In genomic region chr6:100257661-100258395, GRCh38 we compare ENCODE assay signal across 8 cellular contexts.
DNase-seq lines count a peak whose midpoint lies in the region; FAIRE-seq and TF ChIP-seq lines count a peak whose summit lies in the region.

No MANE protein-coding gene starts in this region.

- no peak overlapping the region for H2AK5ac ChIP-seq in H9 (ENCODE audit: insufficient read length, low read length)

- H2BK120ac ChIP-seq in H9 (ENCODE audit: low read depth, low read length, poor library complexity, severe bottlenecking), result no peak overlapping the region

- H3K56ac ChIP-seq in H9 (ENCODE audit: insufficient read length, low read depth, low read length), result no peak overlapping the region

- peak; percentile 76 for FAIRE-seq in islet of Langerhans (lab: Jason Lieb, UNC)

- no peak overlapping the region for H4K5ac ChIP-seq in H9 (ENCODE audit: insufficient read length, low read depth, low read length)

- H3K9me3 ChIP-seq in H9 (ENCODE audit: control insufficient read depth, low read depth, low read length), result no peaks in the 10 kb centered on the region

- H4K20me1 ChIP-seq in H9 (ENCODE audit: control insufficient read depth, insufficient read depth, insufficient read length), result no peaks in the 10 kb centered on the region

- no peak overlapping the region for H4K91ac ChIP-seq in H9 (ENCODE audit: insufficient read length, low read depth, low read length)

- no peak overlapping the region for H3K14ac ChIP-seq in H9 (ENCODE audit: insufficient read depth, low read length)

- H3K23me2 ChIP-seq in H9 (ENCODE audit: insufficient read length, low read depth, low read length, poor library complexity, severe bottlenecking), result no peaks in the 10 kb centered on the region

- H3K27ac ChIP-seq in H9 (ENCODE audit: insufficient read length, low read depth, low read length), result no peak overlapping the region

- peak; percentile 39; the same call in 1 of the 3 replicates for TF ChIP-seq CTCF in H9 (conservative IDR thresholded peaks at IDR 0.05)

- DNase-seq in DMS53 (lab: John Stamatoyannopoulos, UW) (peak; percentile 43), DMS53 treated with DMSO at 0.1 percent for 48 hours (lab: John Stamatoyannopoulos, UW; ENCODE audit: unreplicated experiment) (no peak), H9 (no peak), Kasumi-1 (lab: John Stamatoyannopoulos, UW) (peak; percentile 82 to 86), occipital lobe (lab: John Stamatoyannopoulos, UW) (no peak), DMS79 treated with DMSO at 0.1 percent for 48 hours (lab: John Stamatoyannopoulos, UW) (no peak)

- H3K4me1 Mint-ChIP-seq in H9, result peaks cover 8 to 9% of the 10 kb centered on the region in 2 experiments
- H3K4me1 Mint-ChIP-seq in T-helper 1 cell treated with Interleukin-12 subunit alpha and Interleukin-12 subunit beta and Interleukin-4 antibody, amounts not matched to agents 30 μg/mL and 1 μg/mL, for 36 hours (ENCODE audit: low read depth), result peaks cover 5% of the 10 kb centered on the region

- H3K27ac Mint-ChIP-seq in H9, result no peak overlapping the region; a peak in 1 of 7 replicates
- H3K27ac Mint-ChIP-seq in T-helper 1 cell treated with Interleukin-12 subunit alpha and Interleukin-12 subunit beta and Interleukin-4 antibody, amounts not matched to agents 30 μg/mL and 1 μg/mL, for 36 hours, result no peak overlapping the region

- H3K4me3 Mint-ChIP-seq in H9, result no peak overlapping the region
- peak overlapping the region; percentile 36 for H3K4me3 Mint-ChIP-seq in T-helper 1 cell treated with Interleukin-12 subunit alpha and Interleukin-12 subunit beta and Interleukin-4 antibody, amounts not matched to agents 30 μg/mL and 1 μg/mL, for 36 hours

- no peaks in the 10 kb centered on the region for H3K9me3 Mint-ChIP-seq in H9
- no peaks in the 10 kb centered on the region for H3K9me3 Mint-ChIP-seq in T-helper 1 cell treated with Interleukin-12 subunit alpha and Interleukin-12 subunit beta and Interleukin-4 antibody, amounts not matched to agents 30 μg/mL and 1 μg/mL, for 36 hours

- no peaks in the 10 kb centered on the region for H3K36me3 Mint-ChIP-seq in H9 (ENCODE audit: insufficient read depth in 1 of 3, low read depth in 3 of 3)
- no peaks in the 10 kb centered on the region for H3K36me3 Mint-ChIP-seq in T-helper 1 cell treated with Interleukin-12 subunit alpha and Interleukin-12 subunit beta and Interleukin-4 antibody, amounts not matched to agents 30 μg/mL and 1 μg/mL, for 36 hours (ENCODE audit: low read depth)

- H2BK5ac ChIP-seq in H9 (ENCODE audit: insufficient read length, low read length), result no peak overlapping the region

- peak overlapping the region; percentile 43 for H3T11ph ChIP-seq in H9 (ENCODE audit: low read length)

- no peak overlapping the region for H3K4me2 ChIP-seq in H9 (ENCODE audit: insufficient read depth, insufficient read length, low read length)

- no peak overlapping the region for H3K18ac ChIP-seq in H9 (ENCODE audit: insufficient read length, low read depth, low read length)

- H3K79me2 ChIP-seq in H9 (ENCODE audit: insufficient read depth, low read length), result no peaks in the 10 kb centered on the region

- H2BK12ac ChIP-seq in H9 (ENCODE audit: insufficient read length, low read depth, low read length), result no peak overlapping the region

- H3K4me1 ChIP-seq in H9 (ENCODE audit: insufficient read depth, low read length), result no peaks in the 10 kb centered on the region

- H3K23ac ChIP-seq in H9 (ENCODE audit: insufficient read length, low read depth, low read length), result no peak overlapping the region

- H2BK15ac ChIP-seq in H9 (ENCODE audit: low read depth, low read length), result no peak overlapping the region

- H2AFZ ChIP-seq in H9 (ENCODE audit: low read length), result no peak overlapping the region

- no peaks in the 10 kb centered on the region for H3K79me1 ChIP-seq in H9 (ENCODE audit: insufficient read depth, low read depth, low read length, poor library complexity, severe bottlenecking)

- no peak overlapping the region for H3K4ac ChIP-seq in H9 (ENCODE audit: low read depth, low read length)

- no CpG with 5 or more reads among the region's 5 CpGs for WGBS in H9 (ENCODE audit: extremely low coverage, insufficient read length, low lambda C conversion rate)

- H3K27me3 ChIP-seq in H9 (ENCODE audit: insufficient read depth, low read length), result no peaks in the 10 kb centered on the region

- H3K27me3 Mint-ChIP-seq in H9 (ENCODE audit: low read depth), result no peaks in the 10 kb centered on the region
- H3K27me3 Mint-ChIP-seq in T-helper 1 cell treated with Interleukin-12 subunit alpha and Interleukin-12 subunit beta and Interleukin-4 antibody, amounts not matched to agents 30 μg/mL and 1 μg/mL, for 36 hours (ENCODE audit: low read depth), result peaks cover 3% of the 10 kb centered on the region

- no peak overlapping the region for H2BK20ac ChIP-seq in H9 (ENCODE audit: low read depth, low read length, poor library complexity, severe bottlenecking)

- no peak overlapping the region for H3K9ac ChIP-seq in H9 (ENCODE audit: extremely low read depth, insufficient read length, low read length)

- no peak overlapping the region for H4K8ac ChIP-seq in H9 (replicated peaks; ENCODE audit: insufficient read length, low read depth, low read length)

Comparison
In these comparisons a context has a peak if more than half of its experiments do, and no peak if none do; other contexts are left out.
1. DNase-seq: peak in DMS53 (single experiment) and Kasumi-1 (2 of 2); none in DMS53 treated with DMSO at 0.1 percent for 48 hours (single experiment), H9 (single experiment), occipital lobe (single experiment) and DMS79 treated with DMSO at 0.1 percent for 48 hours (single experiment).